ENCODE assay signal across 8 cellular contexts in genomic region chr16:87778830-87779579, GRCh38. TPM values are rescaled to one million over a fixed set of nuclear protein-coding genes. Genes with fewer than 3 reads are reported as not detected.
DNase-seq lines count a peak whose midpoint lies in the region; ATAC-seq and TF ChIP-seq lines count a peak whose summit lies in the region.

No MANE protein-coding gene starts in this region.

- peak overlapping the region; percentile 79 for H3K9ac ChIP-seq in endodermal cell (ENCODE audit: extremely low read depth, low read length, poor library complexity, severe bottlenecking)

- 21 to 33% methylated on average over 19 to 41 of the region's 41 CpGs for WGBS in endodermal cell (ENCODE audit: insufficient coverage in 1 of 2, insufficient read length in 1 of 2), 2 experiments

- peak; percentile 99 for TF ChIP-seq CTCF in endodermal cell (conservative IDR thresholded peaks at IDR 0.05)
- TF ChIP-seq CTCF in mesothelial cell of epicardium (IDR thresholded peaks at IDR 0.05; ENCODE audit: unreplicated experiment), result peak; percentile 99

- H3K36me3 Mint-ChIP-seq in endodermal cell (ENCODE audit: low read depth) (no peaks in the 10 kb centered on the region), mesothelial cell of epicardium (no peaks in the 10 kb centered on the region)

- H3K27me3 Mint-ChIP-seq in endodermal cell (ENCODE audit: insufficient read depth), result peaks cover 8% of the 10 kb centered on the region
- peaks cover 2% of the 10 kb centered on the region for H3K27me3 Mint-ChIP-seq in mesothelial cell of epicardium (ENCODE audit: low read depth)

- H3K9me3 Mint-ChIP-seq in endodermal cell (no peaks in the 10 kb centered on the region), mesothelial cell of epicardium (no peaks in the 10 kb centered on the region)

- H3K27ac ChIP-seq in endodermal cell (ENCODE audit: low read depth, low read length), result peak overlapping the region; percentile 94

- peaks cover 5% of the 10 kb centered on the region for H3K4me1 ChIP-seq in endodermal cell (ENCODE audit: control insufficient read depth, insufficient read depth, low read length)

- DNase-seq in COR-L47 (lab: John Stamatoyannopoulos, UW) (peak; percentile 96), HUDEP-2 (lab: John Stamatoyannopoulos, UW; ENCODE audit: unreplicated experiment in 76 of 76) (peak in 73 of 76 experiments; percentile 40 to 95 (median 85)), NOMO-1 treated with dmso at 0.1 percent for 144 hours (lab: John Stamatoyannopoulos, UW; ENCODE audit: unreplicated experiment) (peak; percentile 96), endodermal cell (peak; percentile 99), mesothelial cell of epicardium (ENCODE audit: low spot score in 2 of 2, unreplicated experiment in 2 of 2) (peak; percentile 73 to 96)
- peak; percentile 79 for DNase-seq in activated CD8-positive, alpha-beta memory T cell treated with anti-CD3 and anti-CD28 coated beads, Interleukin-2, amount 50 U/mL, for 1 hour (ENCODE audit: extremely low read depth)
- peak; percentile 92 to 95 for DNase-seq in stimulated activated CD8-positive, alpha-beta memory T cell treated with anti-CD3 and anti-CD28 coated beads, Interleukin-2, amount 100 ng/mL, for 48 hours (ENCODE audit: low read depth in 2 of 2)

- H3K4me3 Mint-ChIP-seq in endodermal cell (no peak overlapping the region), mesothelial cell of epicardium (no peak overlapping the region)

- H3K36me3 ChIP-seq in endodermal cell (ENCODE audit: control insufficient read depth, insufficient read depth, low read length), result no peaks in the 10 kb centered on the region

- no peaks in the 10 kb centered on the region for H3K9me3 ChIP-seq in endodermal cell (ENCODE audit: control insufficient read depth, low read length)

- no peaks in the 10 kb centered on the region for H3K27me3 ChIP-seq in endodermal cell (ENCODE audit: control insufficient read depth, insufficient read depth, low read length, poor library complexity, severe bottlenecking)

- H3K4me1 Mint-ChIP-seq in endodermal cell, result peaks cover 8% of the 10 kb centered on the region
- peaks cover 8% of the 10 kb centered on the region for H3K4me1 Mint-ChIP-seq in mesothelial cell of epicardium

- ATAC-seq in GM21367 (IDR thresholded peaks at IDR 0.05; ENCODE audit: unreplicated experiment), result peak; percentile 51

- H3K27ac Mint-ChIP-seq in endodermal cell (peak overlapping the region; percentile 94), mesothelial cell of epicardium (peak overlapping the region; percentile 77)

- H3K4me3 ChIP-seq in endodermal cell (ENCODE audit: low read length), result no peak overlapping the region

RNA-seq across cellular contexts. Expression of gene KLHDC4, which starts 13.2 kb away (rescaled TPM):
- total RNA-seq in endodermal cell (10 to 100 TPM; 52.8 to 58.8 TPM), mesothelial cell of epicardium (49.7 to 52.7 TPM (median 52.3 TPM) in 3 replicates)
- polyA plus RNA-seq in endodermal cell (2013, experiment 1 of 2), result 26.9 TPM
- 23.6 TPM for polyA plus RNA-seq in endodermal cell (2013, experiment 2 of 2)
